ENCODE assay signal across 9 cellular contexts in genomic region chr6:25652007-25652515, GRCh38. TPM values are rescaled to one million over a fixed set of nuclear protein-coding genes. Genes with fewer than 3 reads are reported as not detected.
DNase-seq lines count a peak whose midpoint lies in the region; ATAC-seq, FAIRE-seq and TF ChIP-seq lines count a peak whose summit lies in the region.
"Had no signal": no experiment of that assay in that cellular context is flagged by ENCODE, and none has a peak within 500 bp of the region (broad histone marks: within the 10 kb centered on the region; RNA-seq: fewer than 3 reads in every experiment).

TSS of gene SCGN (plus strand) at chr6:25652215. CDS start at chr6:25652404, 189 bp downstream.

- H3K27me3 ChIP-seq in K562 (ENCODE audit: control insufficient read depth in 2 of 2, insufficient read depth in 2 of 2, low read length in 2 of 2) (no peaks in the 10 kb centered on the region; a peak in 1 of 5 replicates), smooth muscle cell (ENCODE audit: low read depth) (peaks cover 55% of the 10 kb centered on the region), sigmoid colon (peaks cover 0 to 33% (median 11%) of the 10 kb centered on the region in 3 donors)

- H2AFZ ChIP-seq in K562 (ENCODE audit: low read depth, low read length), result no peak within 1 kb of the TSS
- no peak within 1 kb of the TSS for H2AFZ ChIP-seq in smooth muscle cell (ENCODE audit: low read depth)

- in situ Hi-C loops in K562 (cut with MboI), result no loop called here

- no peak for TF ChIP-seq RAD21 in K562 (CRISPR knock-in tag; conservative IDR thresholded peaks at IDR 0.05 in 1 of 2, IDR thresholded peaks at IDR 0.05 in 1 of 2)

- no peak for TF ChIP-seq EP300 in K562 (IDR thresholded peaks at IDR 0.05; ENCODE audit: low read length)
- TF ChIP-seq EP300 in sigmoid colon (IDR thresholded peaks at IDR 0.05), result no peak

- TF ChIP-seq POLR2A in K562 (conservative IDR thresholded peaks at IDR 0.05) (no peak), sigmoid colon (IDR thresholded peaks at IDR 0.05) (no peak)

- no peak within 1 kb of the TSS for H3K4me3 ChIP-seq in K562
- H3K4me3 ChIP-seq in iPS-18c (ENCODE audit: insufficient read depth, low read depth, low read length), result peak within 1 kb of the TSS; percentile 38
- peak within 1 kb of the TSS; percentile 45 for H3K4me3 ChIP-seq in smooth muscle cell
- H3K4me3 ChIP-seq in sigmoid colon, result no peak within 1 kb of the TSS

- DNase-seq in NCI-H82 (lab: John Stamatoyannopoulos, UW) (peak; percentile 71), NCI-H82 treated with DMSO at 0.1 percent for 48 hours (lab: John Stamatoyannopoulos, UW; ENCODE audit: unreplicated experiment) (no peak), RWPE1 (ENCODE audit: low spot score) (peak; percentile 67), K562 (ENCODE audit: extremely low read depth in 1 of 4, low spot score in 3 of 4) (peak; percentile 53 to 64 (median 61)), smooth muscle cell (lab: John Stamatoyannopoulos, UW; ENCODE audit: unreplicated experiment) (peak; percentile 27), sigmoid colon (no peak)

- CTCF ChIA-PET in RWPE1 (lab: Yijun Ruan, JAX), result no interaction called here
- CTCF ChIA-PET in K562 (lab: Yijun Ruan, JAX; ENCODE audit: low intra/inter-chr PET ratio), result no interaction called here

- H3K79me2 ChIP-seq in K562 (ENCODE audit: control insufficient read depth, insufficient read depth, low read length) (no peaks in the 10 kb centered on the region), smooth muscle cell (ENCODE audit: low read depth) (no peaks in the 10 kb centered on the region)

- POLR2A ChIA-PET in RWPE1 (lab: Yijun Ruan, JAX; ENCODE audit: low non-redundant PET), result no interaction called here
- POLR2A ChIA-PET in K562 (lab: Yijun Ruan, JAX), result interaction anchor here (0.6 to 1.0 kb wide), 3 partner anchors 9 to 19 kb away, joined by 3 to 4 read pairs (median 3); no protein-coding TSS in a partner anchor

- H3F3A ChIP-seq in smooth muscle cell (ENCODE audit: low read depth), result no peaks in the 10 kb centered on the region

- H3K27ac ChIP-seq in RWPE1, result no peak within 1 kb of the TSS
- no peak within 1 kb of the TSS for H3K27ac ChIP-seq in K562 (ENCODE audit: extremely low read depth, low read depth, low read length)
- no peak within 1 kb of the TSS for H3K27ac ChIP-seq in smooth muscle cell (ENCODE audit: low read depth)
- no peak within 1 kb of the TSS for H3K27ac ChIP-seq in sigmoid colon

- TF ChIP-seq CTCF in RWPE1 (conservative IDR thresholded peaks at IDR 0.05; ENCODE audit: low read depth) (no peak), K562 (IDR thresholded peaks at IDR 0.05 in 2 of 3, conservative IDR thresholded peaks at IDR 0.05 in 1 of 3; ENCODE audit: insufficient read depth in 2 of 3, low read depth in 1 of 3, low read length in 3 of 3) (no peak), smooth muscle cell (IDR thresholded peaks at IDR 0.05; ENCODE audit: borderline replicate concordance, insufficient read depth, poor library complexity, severe bottlenecking) (no peak), sigmoid colon (IDR thresholded peaks at IDR 0.05) (no peak)

- no peaks in the 10 kb centered on the region for H3K36me3 ChIP-seq in K562 (ENCODE audit: control insufficient read depth, insufficient read depth, low read length)
- H3K36me3 ChIP-seq in smooth muscle cell (ENCODE audit: low read depth), result no peaks in the 10 kb centered on the region
- H3K36me3 ChIP-seq in sigmoid colon, result no peaks in the 10 kb centered on the region

- peaks cover 0 to 5% of the 10 kb centered on the region in 2 experiments; a peak in 2 of 5 replicates for H3K4me1 ChIP-seq in K562 (replicated peaks in 1 of 2; ENCODE audit: control insufficient read depth in 2 of 2, insufficient read depth in 2 of 2, low read length in 2 of 2)
- no peaks in the 10 kb centered on the region for H3K4me1 ChIP-seq in smooth muscle cell (ENCODE audit: low read depth)
- H3K4me1 ChIP-seq in sigmoid colon, result no peaks in the 10 kb centered on the region

- peak; percentile 94 for ATAC-seq in K562
- ATAC-seq in HG02623 (IDR thresholded peaks at IDR 0.05; ENCODE audit: unreplicated experiment), result no peak

- intact Hi-C loops in K562 (cut with micrococcal nuclease), result no loop called here
- intact Hi-C loops in sigmoid colon (cut with DNase I), result no loop called here

- FAIRE-seq in K562 (lab: Jason Lieb, UNC), result peak; percentile 72

- H4K20me1 ChIP-seq in K562 (replicated peaks; ENCODE audit: control insufficient read depth, insufficient read depth, low read length) (no peaks in the 10 kb centered on the region), smooth muscle cell (ENCODE audit: low read depth) (no peaks in the 10 kb centered on the region)

- no peak within 1 kb of the TSS for H3K9ac ChIP-seq in K562 (ENCODE audit: insufficient read depth in 1 of 2, low read depth in 2 of 2, low read length in 2 of 2)
- H3K9ac ChIP-seq in smooth muscle cell (ENCODE audit: low read depth), result no peak within 1 kb of the TSS

- peak within 1 kb of the TSS; percentile 16; the same call in 1 of the 2 replicates for H3K4me2 ChIP-seq in K562 (ENCODE audit: insufficient read depth, low read length)
- peak within 1 kb of the TSS; percentile 85 for H3K4me2 ChIP-seq in smooth muscle cell

- no TSS peak for BruUV-seq in K562 (replicated peaks; lab: Mats Ljungman, UMichigan)

- no peaks in the 10 kb centered on the region for H3K9me1 ChIP-seq in K562 (ENCODE audit: control insufficient read depth, insufficient read depth, low read length)

- H3K9me3 ChIP-seq in K562 (replicated peaks; ENCODE audit: control insufficient read depth, insufficient read depth, low read depth, low read length) (no peaks in the 10 kb centered on the region), iPS-18c (ENCODE audit: control insufficient read depth, insufficient read depth, low read length) (no peaks in the 10 kb centered on the region), smooth muscle cell (replicated peaks; ENCODE audit: low read depth) (no peaks in the 10 kb centered on the region), sigmoid colon (no peaks in the 10 kb centered on the region)

- WGBS in K562 (ENCODE audit: insufficient coverage, low coverage, missing lambda C conversion rate), result 4% methylated on average over 35 of the region's 35 CpGs
- 2% methylated on average over 27 of the region's 35 CpGs for WGBS in smooth muscle cell (ENCODE audit: low lambda C conversion rate)
- 3 to 5% methylated on average over 35 of the region's 35 CpGs for WGBS in sigmoid colon, 2 donors

TF ChIP-seq in K562, 482 proteins besides CTCF, POLR2A, EP300 and RAD21 (continues in another document):
- TF ChIP-seq AFF4 (CRISPR knock-in tag; IDR thresholded peaks at IDR 0.05) (0 out of 2 replicates have a peak, but pooled peaks have one; percentile 38), EHMT2 (IDR thresholded peaks at IDR 0.05) (peak; percentile 98), TOE1 (IDR thresholded peaks at IDR 0.05; ENCODE audit: borderline replicate concordance) (no peak), TOE1 (CRISPR knock-in tag; IDR thresholded peaks at IDR 0.05; ENCODE audit: borderline replicate concordance, low read depth) (no peak), NCOA2 (IDR thresholded peaks at IDR 0.05; ENCODE audit: partially characterized antibody in 2 of 2) (no peak), PHB2 (IDR thresholded peaks at IDR 0.05; ENCODE audit: low read depth) (no peak)

RNA-seq across cellular contexts. Expression of gene SCGN, which starts in this region (rescaled TPM):
- not detected in 2 replicates for total RNA-seq in K562 (2011; cell fraction: chromatin; rRNA removed; ENCODE audit: low replicate concordance)
- total RNA-seq in K562 (2011; cell fraction: nucleolus; rRNA removed), result not detected in 2 replicates
- total RNA-seq in K562 (2011; cell fraction: nucleoplasm; rRNA removed), result not detected in 2 replicates
- not detected in 2 replicates for total RNA-seq in K562 (2014; rRNA removed)
- total RNA-seq in K562 (2014; rRNA removed; fragmentation: Illumina TruSeq; extraction: Trizol), result not detected in 2 replicates
- not detected in 2 replicates for total RNA-seq in K562 (2015; rRNA removed; fragmentation: Illumina TruSeq; extraction: Trizol)
- not detected in 2 replicates for total RNA-seq in K562 (2021)
- polyA plus RNA-seq in K562 (2011; rRNA removed), result 0.09 TPM in 1 of 2 replicates, not detected in the other
- polyA plus RNA-seq in K562 (2011; cell fraction: cytosol; rRNA removed), result not detected in 2 replicates
- polyA plus RNA-seq in K562 (2011; cell fraction: nucleus; rRNA removed), result not detected in 2 replicates
- polyA plus RNA-seq in K562 (2012), result 0.11 TPM in 1 of 2 replicates, not detected in the other
- not detected in 2 replicates for polyA plus RNA-seq in K562 (2014; fragmentation: Illumina TruSeq; extraction: Trizol)
- not detected for polyA plus RNA-seq in K562 (2014; fragmentation: Nextera tagmentation; extraction: Ambion mirVana)
- polyA plus RNA-seq in K562 (2014; rRNA removed), result not detected in 2 replicates
- polyA minus RNA-seq in K562 (2011; rRNA and poly(A)+ RNA removed), result not detected in 2 replicates
- polyA minus RNA-seq in K562 (2011; cell fraction: cytosol; rRNA and poly(A)+ RNA removed), result not detected in 2 replicates
- not detected in 2 replicates for polyA minus RNA-seq in K562 (2011; cell fraction: nucleus; rRNA and poly(A)+ RNA removed)
- total RNA-seq in smooth muscle cell, result not detected in 2 replicates
- polyA plus RNA-seq in smooth muscle cell, result not detected in 2 replicates
- total RNA-seq in sigmoid colon, result 10 to 100 TPM in 3 of 4 donors, 1 to 10 TPM in 1; 8.2 to 22.5 (median 12.6) TPM
- polyA plus RNA-seq in sigmoid colon, result 1 to 10 TPM; 4.8 to 8.8 (median 6.0) TPM
- total RNA-seq: T-helper 2 cell treated with Interferon-gamma antibody and Interleukin-4, amounts not matched to agents 100 ng/mL and 5 ng/mL, for 36 hours had no signal

Comparison
In these comparisons a context has a peak if more than half of its experiments do, and no peak if none do; other contexts are left out.
1. DNase-seq: peak in NCI-H82 (single experiment) and RWPE1 (single experiment); none in NCI-H82 treated with DMSO at 0.1 percent for 48 hours (single experiment) and sigmoid colon (single experiment).
2. Peak in DNase-seq, ATAC-seq and H3K4me2 ChIP-seq in K562; RNA of the gene not detected or under 1 TPM.
3. Peak in DNase-seq, H3K4me3 ChIP-seq and H3K4me2 ChIP-seq in smooth muscle cell; RNA of the gene not detected or under 1 TPM.